ENCODE assay signal across 3 cellular contexts in genomic region chr10:13791483-13791882, GRCh38.
TF ChIP-seq lines count a peak whose summit lies in the region.

No MANE protein-coding gene starts in this region.

TF ChIP-seq in HEK293, 187 proteins besides CTCF, POLR2A, EP300 and RAD21 (continued from another document):
- TF ChIP-seq SCRT1 (tag by site-specific recombination; IDR thresholded peaks at IDR 0.05; ENCODE audit: borderline replicate concordance) = no peak
- 0 out of 2 replicates have a peak, but pooled peaks have one; percentile 23 for TF ChIP-seq ZNF366 (tag by site-specific recombination; conservative IDR thresholded peaks at IDR 0.05)
- no peak for TF ChIP-seq OSR2 (tag by site-specific recombination; IDR thresholded peaks at IDR 0.05)

TF ChIP-seq in SK-N-SH, 30 proteins besides CTCF, POLR2A, EP300 and RAD21 (continued from another document):
- TF ChIP-seq MXI1 (IDR thresholded peaks at IDR 0.05; ENCODE audit: low read depth, low read length) = no peak
- no peak for TF ChIP-seq TEAD4 (IDR thresholded peaks at IDR 0.05; ENCODE audit: borderline replicate concordance, insufficient read depth)
- peak; percentile 41 for TF ChIP-seq CHD2 (IDR thresholded peaks at IDR 0.05; ENCODE audit: low read length, partially characterized antibody)
- TF ChIP-seq JUND (IDR thresholded peaks at IDR 0.05) = no peak
- no peak for TF ChIP-seq USF2 (IDR thresholded peaks at IDR 0.05; ENCODE audit: borderline replicate concordance, low read depth, low read length)
- no peak for TF ChIP-seq ZBTB33 (IDR thresholded peaks at IDR 0.05; ENCODE audit: borderline replicate concordance, low read depth)
- TF ChIP-seq EZH2phosphoT487 (IDR thresholded peaks at IDR 0.05; ENCODE audit: borderline replicate concordance, low read depth) = no peak

TF ChIP-seq in H1, 55 proteins besides CTCF, POLR2A, EP300 and RAD21:
- TF ChIP-seq SIN3A (conservative IDR thresholded peaks at IDR 0.05 in 1 of 2, IDR thresholded peaks at IDR 0.05 in 1 of 2; ENCODE audit: low read depth in 1 of 2, low read length in 2 of 2) (no peak), USF2 (IDR thresholded peaks at IDR 0.05; ENCODE audit: low read length) (no peak), NRF1 (IDR thresholded peaks at IDR 0.05; ENCODE audit: low read depth, low read length) (no peak), JUND (IDR thresholded peaks at IDR 0.05; ENCODE audit: low read length) (no peak), SP4 (IDR thresholded peaks at IDR 0.05; ENCODE audit: low read length) (no peak), SP2 (IDR thresholded peaks at IDR 0.05; ENCODE audit: low read length) (no peak), TAF7 (optimal IDR thresholded peaks at IDR 0.05; ENCODE audit: borderline replicate concordance, low read depth, low read length) (no peak), MAX (IDR thresholded peaks at IDR 0.05) (no peak), SIRT6 (IDR thresholded peaks at IDR 0.05; ENCODE audit: low read length) (no peak), BRCA1 (IDR thresholded peaks at IDR 0.05; ENCODE audit: low read depth, low read length) (no peak), TBP (IDR thresholded peaks at IDR 0.05; ENCODE audit: low read depth, low read length) (no peak), FOSL1 (IDR thresholded peaks at IDR 0.05; ENCODE audit: insufficient read depth, low read depth, low read length) (no peak), KDM5A (IDR thresholded peaks at IDR 0.05; ENCODE audit: low read length) (no peak), TAF1 (IDR thresholded peaks at IDR 0.05; ENCODE audit: low read depth, low read length) (no peak), ATF2 (IDR thresholded peaks at IDR 0.05; ENCODE audit: low read length) (no peak), POU5F1 (IDR thresholded peaks at IDR 0.05; ENCODE audit: low read depth, low read length) (no peak), E2F6 (IDR thresholded peaks at IDR 0.05) (no peak), JUN (IDR thresholded peaks at IDR 0.05; ENCODE audit: low read depth, low read length) (no peak), ZNF274 (IDR thresholded peaks at IDR 0.05; ENCODE audit: borderline replicate concordance, extremely low read depth, low read length) (no peak), RNF2 (IDR thresholded peaks at IDR 0.05; ENCODE audit: borderline replicate concordance, low read depth, low read length, missing control alignments, poor library complexity, severe bottlenecking) (no peak)
